2 cellular contexts compared by ENCODE assay signal in the genomic region with DNA sequence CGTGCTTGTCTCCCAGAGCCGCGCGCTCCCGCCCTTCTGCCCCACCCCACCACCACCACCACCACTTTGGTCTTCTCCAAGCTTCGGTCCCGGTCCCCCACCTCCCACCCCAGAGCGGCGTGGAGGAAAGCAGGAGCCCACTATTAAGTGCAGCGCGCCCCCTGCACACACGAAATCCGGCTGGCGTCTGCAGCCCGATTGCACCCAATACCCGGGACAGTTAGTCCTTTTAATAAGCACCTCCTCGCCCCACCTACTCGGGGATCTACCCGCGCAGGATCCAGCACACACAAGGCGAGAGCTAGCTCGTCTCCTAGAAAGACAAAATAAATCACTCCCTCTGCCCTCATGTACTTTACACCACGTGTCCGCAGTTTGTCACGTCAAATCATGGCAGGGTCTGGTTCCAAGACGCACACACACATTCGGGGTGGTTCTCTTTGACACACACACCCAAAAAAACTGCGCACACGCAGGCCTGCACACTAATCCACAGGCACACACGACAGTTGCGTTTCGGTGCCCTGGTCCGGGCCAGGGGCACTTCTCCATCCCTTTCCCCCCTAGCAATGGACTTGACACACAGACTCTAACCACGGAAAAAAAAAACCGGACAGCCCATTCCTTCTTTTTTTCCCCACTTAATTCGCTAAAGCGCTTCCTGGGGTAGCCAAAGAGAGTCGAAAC.
TF ChIP-seq lines count a peak whose summit lies in the region.

No MANE protein-coding gene starts in this region.

TF ChIP-seq in liver, 16 proteins besides CTCF, POLR2A, EP300 and RAD21:
- no peak for TF ChIP-seq RXRA (IDR thresholded peaks at IDR 0.05)
- TF ChIP-seq SP1 (IDR thresholded peaks at IDR 0.05), result no peak
- no peak for TF ChIP-seq FOXA2 (IDR thresholded peaks at IDR 0.05)
- no peak for TF ChIP-seq JUND (IDR thresholded peaks at IDR 0.05)
- TF ChIP-seq, protein P1, sequence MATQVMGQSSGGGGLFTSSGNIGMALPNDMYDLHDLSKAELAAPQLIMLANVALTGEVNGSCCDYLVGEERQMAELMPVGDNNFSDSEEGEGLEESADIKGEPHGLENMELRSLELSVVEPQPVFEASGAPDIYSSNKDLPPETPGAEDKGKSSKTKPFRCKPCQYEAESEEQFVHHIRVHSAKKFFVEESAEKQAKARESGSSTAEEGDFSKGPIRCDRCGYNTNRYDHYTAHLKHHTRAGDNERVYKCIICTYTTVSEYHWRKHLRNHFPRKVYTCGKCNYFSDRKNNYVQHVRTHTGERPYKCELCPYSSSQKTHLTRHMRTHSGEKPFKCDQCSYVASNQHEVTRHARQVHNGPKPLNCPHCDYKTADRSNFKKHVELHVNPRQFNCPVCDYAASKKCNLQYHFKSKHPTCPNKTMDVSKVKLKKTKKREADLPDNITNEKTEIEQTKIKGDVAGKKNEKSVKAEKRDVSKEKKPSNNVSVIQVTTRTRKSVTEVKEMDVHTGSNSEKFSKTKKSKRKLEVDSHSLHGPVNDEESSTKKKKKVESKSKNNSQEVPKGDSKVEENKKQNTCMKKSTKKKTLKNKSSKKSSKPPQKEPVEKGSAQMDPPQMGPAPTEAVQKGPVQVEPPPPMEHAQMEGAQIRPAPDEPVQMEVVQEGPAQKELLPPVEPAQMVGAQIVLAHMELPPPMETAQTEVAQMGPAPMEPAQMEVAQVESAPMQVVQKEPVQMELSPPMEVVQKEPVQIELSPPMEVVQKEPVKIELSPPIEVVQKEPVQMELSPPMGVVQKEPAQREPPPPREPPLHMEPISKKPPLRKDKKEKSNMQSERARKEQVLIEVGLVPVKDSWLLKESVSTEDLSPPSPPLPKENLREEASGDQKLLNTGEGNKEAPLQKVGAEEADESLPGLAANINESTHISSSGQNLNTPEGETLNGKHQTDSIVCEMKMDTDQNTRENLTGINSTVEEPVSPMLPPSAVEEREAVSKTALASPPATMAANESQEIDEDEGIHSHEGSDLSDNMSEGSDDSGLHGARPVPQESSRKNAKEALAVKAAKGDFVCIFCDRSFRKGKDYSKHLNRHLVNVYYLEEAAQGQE (IDR thresholded peaks at IDR 0.05), result no peak
- TF ChIP-seq EGR1 (IDR thresholded peaks at IDR 0.05; ENCODE audit: low read depth in 2 of 2), result no peak
- no peak for TF ChIP-seq ZBTB33 (IDR thresholded peaks at IDR 0.05)
- TF ChIP-seq, protein P2, sequence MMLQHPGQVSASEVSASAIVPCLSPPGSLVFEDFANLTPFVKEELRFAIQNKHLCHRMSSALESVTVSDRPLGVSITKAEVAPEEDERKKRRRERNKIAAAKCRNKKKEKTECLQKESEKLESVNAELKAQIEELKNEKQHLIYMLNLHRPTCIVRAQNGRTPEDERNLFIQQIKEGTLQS (IDR thresholded peaks at IDR 0.05), result no peak
- TF ChIP-seq GABPA (IDR thresholded peaks at IDR 0.05 in 1 of 2, conservative IDR thresholded peaks at IDR 0.05 in 1 of 2), result no peak
- TF ChIP-seq YY1 (IDR thresholded peaks at IDR 0.05), result no peak
- no peak for TF ChIP-seq TAF1 (conservative IDR thresholded peaks at IDR 0.05)
- no peak for TF ChIP-seq NR2F2 (IDR thresholded peaks at IDR 0.05)
- TF ChIP-seq, protein P3, sequence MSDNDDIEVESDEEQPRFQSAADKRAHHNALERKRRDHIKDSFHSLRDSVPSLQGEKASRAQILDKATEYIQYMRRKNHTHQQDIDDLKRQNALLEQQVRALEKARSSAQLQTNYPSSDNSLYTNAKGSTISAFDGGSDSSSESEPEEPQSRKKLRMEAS (IDR thresholded peaks at IDR 0.05), result no peak
- TF ChIP-seq HNF4G (IDR thresholded peaks at IDR 0.05), result no peak
- TF ChIP-seq HNF4A (conservative IDR thresholded peaks at IDR 0.05), result no peak
TF ChIP-seq in liver: peak in this region for 0.

TF ChIP-seq in HepG2, 621 proteins besides CTCF, POLR2A, EP300 and RAD21:
- TF ChIP-seq KIAA2018 (CRISPR knock-in tag; IDR thresholded peaks at IDR 0.05; ENCODE audit: borderline replicate concordance), result no peak
- TF ChIP-seq, protein P4, sequence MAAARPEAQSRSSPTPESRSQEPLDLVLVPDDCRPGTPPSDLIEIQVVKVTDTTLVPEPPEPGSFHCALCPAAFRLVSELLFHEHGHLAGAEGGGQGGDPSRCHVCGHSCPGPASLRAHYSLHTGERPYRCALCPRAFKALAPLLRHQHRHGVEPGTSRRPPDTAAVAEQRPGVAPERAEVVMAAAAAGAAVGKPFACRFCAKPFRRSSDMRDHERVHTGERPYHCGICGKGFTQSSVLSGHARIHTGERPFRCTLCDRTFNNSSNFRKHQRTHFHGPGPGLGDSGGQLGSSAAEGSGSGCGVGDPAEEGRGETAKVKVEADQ (CRISPR knock-in tag; IDR thresholded peaks at IDR 0.05; ENCODE audit: borderline replicate concordance), result no peak
- TF ChIP-seq ZNF740 (CRISPR knock-in tag; IDR thresholded peaks at IDR 0.05), result no peak
- no peak for TF ChIP-seq CCDC6 (CRISPR knock-in tag; IDR thresholded peaks at IDR 0.05)
- TF ChIP-seq HNF1B (CRISPR knock-in tag; IDR thresholded peaks at IDR 0.05), result no peak
- TF ChIP-seq, protein P5, sequence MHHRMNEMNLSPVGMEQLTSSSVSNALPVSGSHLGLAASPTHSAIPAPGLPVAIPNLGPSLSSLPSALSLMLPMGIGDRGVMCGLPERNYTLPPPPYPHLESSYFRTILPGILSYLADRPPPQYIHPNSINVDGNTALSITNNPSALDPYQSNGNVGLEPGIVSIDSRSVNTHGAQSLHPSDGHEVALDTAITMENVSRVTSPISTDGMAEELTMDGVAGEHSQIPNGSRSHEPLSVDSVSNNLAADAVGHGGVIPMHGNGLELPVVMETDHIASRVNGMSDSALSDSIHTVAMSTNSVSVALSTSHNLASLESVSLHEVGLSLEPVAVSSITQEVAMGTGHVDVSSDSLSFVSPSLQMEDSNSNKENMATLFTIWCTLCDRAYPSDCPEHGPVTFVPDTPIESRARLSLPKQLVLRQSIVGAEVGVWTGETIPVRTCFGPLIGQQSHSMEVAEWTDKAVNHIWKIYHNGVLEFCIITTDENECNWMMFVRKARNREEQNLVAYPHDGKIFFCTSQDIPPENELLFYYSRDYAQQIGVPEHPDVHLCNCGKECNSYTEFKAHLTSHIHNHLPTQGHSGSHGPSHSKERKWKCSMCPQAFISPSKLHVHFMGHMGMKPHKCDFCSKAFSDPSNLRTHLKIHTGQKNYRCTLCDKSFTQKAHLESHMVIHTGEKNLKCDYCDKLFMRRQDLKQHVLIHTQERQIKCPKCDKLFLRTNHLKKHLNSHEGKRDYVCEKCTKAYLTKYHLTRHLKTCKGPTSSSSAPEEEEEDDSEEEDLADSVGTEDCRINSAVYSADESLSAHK (CRISPR knock-in tag; IDR thresholded peaks at IDR 0.05; ENCODE audit: borderline replicate concordance), result no peak
- TF ChIP-seq, protein P6, sequence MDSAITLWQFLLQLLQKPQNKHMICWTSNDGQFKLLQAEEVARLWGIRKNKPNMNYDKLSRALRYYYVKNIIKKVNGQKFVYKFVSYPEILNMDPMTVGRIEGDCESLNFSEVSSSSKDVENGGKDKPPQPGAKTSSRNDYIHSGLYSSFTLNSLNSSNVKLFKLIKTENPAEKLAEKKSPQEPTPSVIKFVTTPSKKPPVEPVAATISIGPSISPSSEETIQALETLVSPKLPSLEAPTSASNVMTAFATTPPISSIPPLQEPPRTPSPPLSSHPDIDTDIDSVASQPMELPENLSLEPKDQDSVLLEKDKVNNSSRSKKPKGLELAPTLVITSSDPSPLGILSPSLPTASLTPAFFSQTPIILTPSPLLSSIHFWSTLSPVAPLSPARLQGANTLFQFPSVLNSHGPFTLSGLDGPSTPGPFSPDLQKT (CRISPR knock-in tag; IDR thresholded peaks at IDR 0.05; ENCODE audit: borderline replicate concordance), result no peak
- TF ChIP-seq ZNF609 (CRISPR knock-in tag; IDR thresholded peaks at IDR 0.05; ENCODE audit: borderline replicate concordance), result no peak
- TF ChIP-seq ZSCAN9 (CRISPR knock-in tag; IDR thresholded peaks at IDR 0.05; ENCODE audit: borderline replicate concordance), result no peak
- no peak for TF ChIP-seq ZNF382 (CRISPR knock-in tag; IDR thresholded peaks at IDR 0.05; ENCODE audit: borderline replicate concordance)
